In genomic region chr11:6746086-6746618, GRCh38 we compare ENCODE assay signal across 9 cellular contexts. TPM values are rescaled to one million over a fixed set of nuclear protein-coding genes. Genes with fewer than 3 reads are reported as not detected.
DNase-seq lines count a peak whose midpoint lies in the region; ATAC-seq, FAIRE-seq and TF ChIP-seq lines count a peak whose summit lies in the region.
"Had no signal": no experiment of that assay in that cellular context is flagged by ENCODE, and none has a peak within 500 bp of the region (broad histone marks: within the 10 kb centered on the region; RNA-seq: fewer than 3 reads in every experiment).

No MANE protein-coding gene starts in this region.

- RAD21 ChIA-PET in GM12878 (lab: Charles Lee; ENCODE audit: unreplicated experiment), result interaction anchor here (0.8 to 4.2 kb wide), 8 partner anchors 10 to 367 kb away, joined by 3 to 46 read pairs (median 4); partner anchors contain the start of genes MRPL17, SMPD1 and TPP1

- FAIRE-seq in GM12878 (lab: Jason Lieb, UNC), result no peak
- FAIRE-seq: endometrium had no signal

- no peaks in the 10 kb centered on the region for H3K27me3 ChIP-seq in MG63
- H3K27me3 ChIP-seq in GM12878 (replicated peaks in 1 of 2; ENCODE audit: control insufficient read depth in 2 of 2, insufficient read depth in 2 of 2, low read length in 1 of 2), result no peaks in the 10 kb centered on the region
- no peaks in the 10 kb centered on the region for H3K27me3 ChIP-seq in gastrocnemius medialis

- H4K20me1 ChIP-seq in GM12878 (ENCODE audit: control insufficient read depth, insufficient read depth), result no peaks in the 10 kb centered on the region

- SMC1A ChIA-PET in GM12878 (lab: Charles Lee; ENCODE audit: uncharacterized antibody, unreplicated experiment), result interaction anchor here (0.5 to 18.2 kb wide), 14 partner anchors 6 to 1420 kb away, joined by 3 to 420 read pairs (median 6); partner anchors contain the start of genes ILK, MRPL17, OR2AG2 and RRP8

- in situ Hi-C loops in GM12878 (cut with MboI) (loop anchor here (10.0 kb wide), 1 partner anchor 1121 kb away; the partner anchor contains the start of gene TRIM34), gastrocnemius medialis (cut with MboI; ENCODE audit: low sequenced_read_pairs in 4 of 4) (no loop called here)

- TF ChIP-seq CTCF in GM12875 (IDR thresholded peaks at IDR 0.05; ENCODE audit: borderline replicate concordance, insufficient read depth, low read depth, low read length), result no peak
- TF ChIP-seq CTCF in GM12878 (IDR thresholded peaks at IDR 0.05 in 2 of 3, conservative IDR thresholded peaks at IDR 0.05 in 1 of 3; ENCODE audit: control insufficient read depth in 2 of 3, extremely low read depth in 1 of 3, insufficient read depth in 1 of 3, low read depth in 3 of 3, low read length in 3 of 3), result no peak
- TF ChIP-seq CTCF in gastrocnemius medialis (IDR thresholded peaks at IDR 0.05 in 4 of 5, conservative IDR thresholded peaks at IDR 0.05 in 1 of 5), result no peak

- H3K4me2 ChIP-seq in GM12878 (ENCODE audit: control insufficient read depth, insufficient read depth), result peak overlapping the region; percentile 86

- H3K27ac ChIP-seq in GM12878 (ENCODE audit: control insufficient read depth, insufficient read depth), result peak overlapping the region; percentile 99
- peak overlapping the region; percentile 59 to 79 (median 70) for H3K27ac ChIP-seq in gastrocnemius medialis

- H3K9me3 ChIP-seq in MG63 (no peaks in the 10 kb centered on the region), GM12878 (replicated peaks; ENCODE audit: control insufficient read depth, insufficient read depth, low read length) (no peaks in the 10 kb centered on the region; the same call in 2 of the 3 replicates), gastrocnemius medialis (no peaks in the 10 kb centered on the region)

- H3K4me1 ChIP-seq in GM12878 (ENCODE audit: control insufficient read depth, insufficient read depth, low read length) (peaks cover 22% of the 10 kb centered on the region; the same call in 1 of the 2 replicates), gastrocnemius medialis (peaks cover 0 to 5% of the 10 kb centered on the region in 2 donors)

- intact Hi-C loops in GM12878 (cut with micrococcal nuclease; ENCODE audit: unreplicated experiment) (loop anchor here (5.0 to 10.0 kb wide), 4 partner anchors 134 to 1051 kb away; partner anchors contain the start of genes CNGA4, FHIP1B, PPFIBP2 and TAF10), gastrocnemius medialis (cut with DNase I; ENCODE audit: low total_unique reads) (no loop called here)

- H3K36me3 ChIP-seq in MG63 (no peaks in the 10 kb centered on the region), GM12878 (ENCODE audit: control insufficient read depth in 2 of 2, insufficient read depth in 2 of 2, low read length in 1 of 2) (no peaks in the 10 kb centered on the region), gastrocnemius medialis (no peaks in the 10 kb centered on the region)

- H3K9ac ChIP-seq in GM12878 (ENCODE audit: control insufficient read depth, insufficient read depth, low read length), result peak overlapping the region; percentile 94

- peaks cover 49% of the 10 kb centered on the region for H3K79me2 ChIP-seq in GM12878 (ENCODE audit: control insufficient read depth, insufficient read depth, low read length)

- CTCF ChIA-PET in GM12878 (lab: Yijun Ruan, JAX), result interaction anchor here (0.6 to 17.5 kb wide), 16 partner anchors 6 to 307 kb away, joined by 3 to 728 read pairs (median 4); partner anchors contain the start of genes MRPL17, OR2AG2 and TPP1

- no peak for TF ChIP-seq EP300 in GM12878 (IDR thresholded peaks at IDR 0.05; ENCODE audit: borderline replicate concordance in 1 of 2, control insufficient read depth in 1 of 2, low read depth in 2 of 2, low read length in 2 of 2)

- BruUV-seq in GM12878 (replicated peaks; lab: Mats Ljungman, UMichigan), result TSS peak; percentile 87

- ATAC-seq in GM21529 (IDR thresholded peaks at IDR 0.05; ENCODE audit: unreplicated experiment) (peak; percentile 89), GM12878 (peak; percentile 83), gastrocnemius medialis (peak; percentile 6 to 49)

- peak overlapping the region; percentile 93 for H2AFZ ChIP-seq in GM12878 (ENCODE audit: control insufficient read depth, low read depth, low read length)

- POLR2A ChIA-PET in GM12878 (lab: Charles Lee), result interaction anchor here (0.7 to 4.3 kb wide), 9 partner anchors 9 to 948 kb away, joined by 3 to 28 read pairs (median 4); partner anchors contain the start of genes MRPL17, OR2AG2, TAF10 and TPP1

- peak; percentile 83 for TF ChIP-seq POLR2A in GM12878 (IDR thresholded peaks at IDR 0.05; ENCODE audit: low read depth, low read length)
- peak in 1 of 2 donors; percentile 9 for TF ChIP-seq POLR2A in gastrocnemius medialis (IDR thresholded peaks at IDR 0.05)

- TF ChIP-seq RAD21 in GM12878 (IDR thresholded peaks at IDR 0.05; ENCODE audit: insufficient read depth, low read depth, low read length), result no peak

- peak overlapping the region; percentile 59 for H3K4me3 ChIP-seq in GM12875 (ENCODE audit: low read depth, low read length)
- H3K4me3 ChIP-seq in MG63, result peak overlapping the region; percentile 12; the same call in 1 of the 2 replicates
- peak overlapping the region; percentile 71 for H3K4me3 ChIP-seq in GM12878
- peak overlapping the region; percentile 19 to 46 (median 32) for H3K4me3 ChIP-seq in gastrocnemius medialis

- WGBS in GM12878 (ENCODE audit: insufficient coverage, insufficient replicate concordance, low lambda C conversion rate, missing lambda C conversion rate), result 2% methylated on average over 5 of the region's 5 CpGs

- no peak for DNase-seq in MG63
- peak; percentile 68 for DNase-seq in GM12878 (ENCODE audit: low read depth, low spot score)
- DNase-seq in gastrocnemius medialis, result no peak
- DNase-seq in cerebellar nuclear complex (lab: John Stamatoyannopoulos, UW), result no peak
- no peak for DNase-seq in DMS 273 (lab: John Stamatoyannopoulos, UW; ENCODE audit: unreplicated experiment)
- DNase-seq in NCI-H446 (lab: John Stamatoyannopoulos, UW), result no peak

RNA-seq across cellular contexts. Expression of gene OR2AG2, which starts 25.6 kb away (rescaled TPM):
- 0.33 TPM in 1 of 2 replicates, not detected in the other for total RNA-seq in MG63 (2014; rRNA removed; shearing (Covaris generic); ENCODE audit: low replicate concordance)
- total RNA-seq in GM12878 (2013; cell fraction: nucleolus; rRNA removed), result 3.2 and 3.5 TPM in 2 replicates
- 0.06 and 0.16 TPM in 2 replicates for total RNA-seq in GM12878 (2014; rRNA removed)
- total RNA-seq in GM12878 (2014; rRNA removed; fragmentation: Illumina TruSeq; extraction: Trizol), result 0.05 and 0.09 TPM in 2 replicates
- total RNA-seq in GM12878 (2021), result not detected in 2 replicates
- not detected for polyA plus RNA-seq in GM12878 (2011; ENCODE audit: low read depth)
- 0.08 and 0.10 TPM in 2 replicates for polyA plus RNA-seq in GM12878 (2011; rRNA removed)
- polyA plus RNA-seq in GM12878 (2011; cell fraction: cytosol; rRNA removed), result 0.23 and 0.30 TPM in 2 replicates
- polyA plus RNA-seq in GM12878 (2011; cell fraction: nucleus; rRNA removed), result 0.18 and 0.25 TPM in 2 replicates
- polyA plus RNA-seq in GM12878 (2012), result 0.03 TPM in 1 of 2 replicates, not detected in the other
- 0.01 and 0.10 TPM in 2 replicates for polyA plus RNA-seq in GM12878 (2014; fragmentation: Illumina TruSeq; extraction: Trizol)
- not detected for polyA plus RNA-seq in GM12878 (2014; fragmentation: Nextera tagmentation; extraction: Ambion mirVana)
- not detected in 2 replicates for polyA plus RNA-seq in GM12878 (2014; rRNA removed)
- polyA plus RNA-seq in GM12878 (2016; fragmentation: Nextera tagmentation; extraction: Ambion mirVana), result not detected
- 1.8 and 3.2 TPM in 2 replicates for polyA minus RNA-seq in GM12878 (2011; rRNA and poly(A)+ RNA removed)
- polyA minus RNA-seq in GM12878 (2011; cell fraction: cytosol; rRNA and poly(A)+ RNA removed), result not detected in 2 replicates
- polyA minus RNA-seq in GM12878 (2011; cell fraction: nucleus; rRNA and poly(A)+ RNA removed), result 1.8 and 2.1 TPM in 2 replicates
- not detected for total RNA-seq in gastrocnemius medialis

RNA-seq across cellular contexts. Expression of gene OR2AG1, which starts 36.7 kb away (rescaled TPM):
- total RNA-seq in MG63 (2014; rRNA removed; shearing (Covaris generic); ENCODE audit: low replicate concordance), result not detected in 2 replicates
- not detected in 2 replicates for total RNA-seq in GM12878 (2013; cell fraction: nucleolus; rRNA removed)
- total RNA-seq in GM12878 (2014; rRNA removed) (not detected in 2 replicates), GM12878 (2014; rRNA removed; fragmentation: Illumina TruSeq; extraction: Trizol) (not detected in 2 replicates), GM12878 (2021) (not detected in 2 replicates), gastrocnemius medialis (not detected)
- not detected for polyA plus RNA-seq in GM12878 (2011; ENCODE audit: low read depth)
- polyA plus RNA-seq in GM12878 (2011; rRNA removed) (not detected in 2 replicates), GM12878 (2014; fragmentation: Illumina TruSeq; extraction: Trizol) (not detected in 2 replicates), GM12878 (2014; fragmentation: Nextera tagmentation; extraction: Ambion mirVana) (not detected), GM12878 (2014; rRNA removed) (not detected in 2 replicates), GM12878 (2016; fragmentation: Nextera tagmentation; extraction: Ambion mirVana) (not detected)
- polyA plus RNA-seq in GM12878 (2011; cell fraction: cytosol; rRNA removed), result not detected in 2 replicates
- not detected in 2 replicates for polyA plus RNA-seq in GM12878 (2011; cell fraction: nucleus; rRNA removed)
- not detected in 2 replicates for polyA plus RNA-seq in GM12878 (2012)
- not detected in 2 replicates for polyA minus RNA-seq in GM12878 (2011; rRNA and poly(A)+ RNA removed)
- polyA minus RNA-seq in GM12878 (2011; cell fraction: cytosol; rRNA and poly(A)+ RNA removed), result not detected in 2 replicates
- polyA minus RNA-seq in GM12878 (2011; cell fraction: nucleus; rRNA and poly(A)+ RNA removed), result not detected in 2 replicates

RNA-seq across cellular contexts. Expression of gene OR6A2, which starts 53.3 kb away (rescaled TPM):
- total RNA-seq in MG63 (2014; rRNA removed; shearing (Covaris generic); ENCODE audit: low replicate concordance), result not detected in 2 replicates
- total RNA-seq in GM12878 (2013; cell fraction: nucleolus; rRNA removed), result 7.3 and 9.5 TPM in 2 replicates
- total RNA-seq in GM12878 (2014; rRNA removed) (0.05 and 0.17 TPM in 2 replicates), GM12878 (2014; rRNA removed; fragmentation: Illumina TruSeq; extraction: Trizol) (0.04 and 0.05 TPM in 2 replicates), GM12878 (2021) (not detected in 2 replicates), gastrocnemius medialis (under 1 TPM in 1 of 4 donors, not detected in 3; 0.20 TPM)
- not detected for polyA plus RNA-seq in GM12878 (2011; ENCODE audit: low read depth)
- polyA plus RNA-seq in GM12878 (2011; rRNA removed) (0.03 TPM in 1 of 2 replicates, not detected in the other), GM12878 (2014; fragmentation: Illumina TruSeq; extraction: Trizol) (not detected in 2 replicates), GM12878 (2014; fragmentation: Nextera tagmentation; extraction: Ambion mirVana) (not detected), GM12878 (2014; rRNA removed) (not detected in 2 replicates), GM12878 (2016; fragmentation: Nextera tagmentation; extraction: Ambion mirVana) (not detected)
- polyA plus RNA-seq in GM12878 (2011; cell fraction: cytosol; rRNA removed), result not detected in 2 replicates
- 0.19 and 0.39 TPM in 2 replicates for polyA plus RNA-seq in GM12878 (2011; cell fraction: nucleus; rRNA removed)
- polyA plus RNA-seq in GM12878 (2012), result not detected in 2 replicates
- polyA minus RNA-seq in GM12878 (2011; rRNA and poly(A)+ RNA removed), result 1.9 and 2.3 TPM in 2 replicates
- not detected in 2 replicates for polyA minus RNA-seq in GM12878 (2011; cell fraction: cytosol; rRNA and poly(A)+ RNA removed)
- polyA minus RNA-seq in GM12878 (2011; cell fraction: nucleus; rRNA and poly(A)+ RNA removed), result 1.5 and 3.5 TPM in 2 replicates

Comparison
In these comparisons a context has a peak if more than half of its experiments do, and no peak if none do; other contexts are left out.
1. H3K4me3 ChIP-seq: peak in every context shown above with its lines; median percentile 71 in GM12878; 59 in GM12875; 32 in gastrocnemius medialis; 12 in MG63.
2. ATAC-seq: peak in every context shown above with its lines; median percentile 89 in GM21529; 83 in GM12878; 28 in gastrocnemius medialis.